Comparison of ENCODE assay signal across 1 cellular context in genomic region chr15:87711011-87711410, GRCh38.
TF ChIP-seq lines count a peak whose summit lies in the region.

No MANE protein-coding gene starts in this region.

TF ChIP-seq in IMR-90, 13 proteins besides CTCF, POLR2A, EP300 and RAD21:
- TF ChIP-seq RCOR1 (IDR thresholded peaks at IDR 0.05; ENCODE audit: insufficient replicate concordance, low read length) (no peak), SMC3 (IDR thresholded peaks at IDR 0.05; ENCODE audit: low read depth, low read length) (no peak), RFX5 (IDR thresholded peaks at IDR 0.05; ENCODE audit: low read depth, low read length) (no peak), CHD1 (IDR thresholded peaks at IDR 0.05; ENCODE audit: low read depth, low read length) (no peak), MAFK (IDR thresholded peaks at IDR 0.05; ENCODE audit: low read depth, low read length) (no peak), USF2 (IDR thresholded peaks at IDR 0.05; ENCODE audit: low read depth, low read length) (no peak), NFE2L2 (IDR thresholded peaks at IDR 0.05; ENCODE audit: low read depth, low read length) (no peak), MAZ (IDR thresholded peaks at IDR 0.05; ENCODE audit: borderline replicate concordance, low read depth, low read length) (no peak)
